Comparison of ENCODE assay signal across 6 cellular contexts in the genomic region with DNA sequence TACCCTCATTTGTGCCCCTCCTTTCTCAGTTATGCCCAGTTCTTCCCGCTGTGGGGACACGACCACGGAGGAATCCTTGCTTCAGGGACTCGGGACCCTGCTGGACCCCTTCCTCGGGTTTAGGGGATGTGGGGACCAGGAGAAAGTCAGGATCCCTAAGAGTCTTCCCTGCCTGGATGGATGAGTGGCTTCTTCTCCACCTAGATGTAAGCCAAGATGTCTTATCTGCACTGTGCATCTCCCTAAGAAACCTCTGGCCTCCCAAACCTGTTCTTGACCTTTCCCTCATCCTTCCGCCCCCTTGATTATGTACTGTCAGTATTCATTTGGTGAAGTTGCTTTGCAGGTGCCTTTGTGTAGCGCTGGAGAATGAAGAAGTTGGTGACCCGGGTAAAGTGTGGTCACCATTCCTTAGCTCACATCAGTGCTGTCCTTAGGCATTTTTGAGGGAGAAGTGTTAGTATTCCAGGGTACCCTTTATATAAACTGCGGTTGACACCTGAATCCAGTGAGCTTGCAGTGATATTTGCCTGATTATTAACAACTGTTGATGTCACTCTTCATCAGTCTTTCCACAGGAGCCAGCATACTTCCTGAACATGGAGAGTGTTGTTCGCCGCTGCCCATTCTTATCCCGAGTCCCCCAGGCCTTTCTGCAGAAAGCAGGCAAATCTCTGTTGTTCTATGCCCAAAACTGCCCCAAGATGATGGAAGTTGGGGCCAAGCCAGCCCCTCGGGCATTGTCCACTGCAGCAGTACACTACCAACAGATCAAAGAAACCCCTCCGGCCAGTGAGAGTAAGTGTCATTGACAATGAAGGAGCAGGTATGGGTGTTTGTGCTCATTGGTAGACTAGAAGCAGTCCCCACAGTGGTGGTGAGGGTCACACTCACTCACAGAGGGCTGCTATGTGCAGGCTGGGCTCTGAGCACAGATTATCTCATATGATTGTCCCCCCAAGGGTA.
A peak's percentile ranks its signal among the peaks of the same experiment; 100 is the strongest.
DNase-seq lines count a peak whose midpoint lies in the region; ATAC-seq and TF ChIP-seq lines count a peak whose summit lies in the region.

No MANE protein-coding gene starts in this region.

- H3K27me3 ChIP-seq in mucosa of rectum (ENCODE audit: control insufficient read depth in 2 of 2, insufficient read depth in 2 of 2, low read length in 2 of 2) = no peaks in the 10 kb centered on the region

- no peaks in the 10 kb centered on the region for H3K27me3 Mint-ChIP-seq in activated naive CD8-positive, alpha-beta T cell treated with anti-CD3 and anti-CD28 coated beads, Interleukin-2, amount 50 U/mL, for 24 hours

- no peaks in the 10 kb centered on the region for H3K9me3 Mint-ChIP-seq in activated naive CD8-positive, alpha-beta T cell treated with anti-CD3 and anti-CD28 coated beads, Interleukin-2, amount 50 U/mL, for 24 hours

- no peak for TF ChIP-seq CTCF in GM12864 (IDR thresholded peaks at IDR 0.05; ENCODE audit: low read depth, low read length, missing control alignments)

- peak overlapping the region; percentile 80 for H3K4me3 ChIP-seq in GM12864 (ENCODE audit: low read depth, low read length)
- peak overlapping the region; percentile 79 to 85 for H3K4me3 ChIP-seq in mucosa of rectum (ENCODE audit: low read length in 2 of 2)

- peak overlapping the region; percentile 87 to 94 for H3K9ac ChIP-seq in mucosa of rectum (ENCODE audit: low read depth in 1 of 2, low read length in 2 of 2)

- peak overlapping the region; percentile 94 for H3K4me3 Mint-ChIP-seq in activated naive CD8-positive, alpha-beta T cell treated with anti-CD3 and anti-CD28 coated beads, Interleukin-2, amount 50 U/mL, for 24 hours

- no peaks in the 10 kb centered on the region for H3K9me3 ChIP-seq in mucosa of rectum (ENCODE audit: control insufficient read depth in 2 of 2, low read length in 2 of 2)

- peak overlapping the region; percentile 82 to 93 for H3K27ac ChIP-seq in mucosa of rectum (ENCODE audit: low read depth in 2 of 2, low read length in 2 of 2)

- peaks cover 36% of the 10 kb centered on the region for H3K36me3 Mint-ChIP-seq in activated naive CD8-positive, alpha-beta T cell treated with anti-CD3 and anti-CD28 coated beads, Interleukin-2, amount 50 U/mL, for 24 hours (ENCODE audit: low read depth)

- H3K27ac Mint-ChIP-seq in activated naive CD8-positive, alpha-beta T cell treated with anti-CD3 and anti-CD28 coated beads, Interleukin-2, amount 50 U/mL, for 24 hours = peak overlapping the region; percentile 89

- peaks cover 32 to 48% of the 10 kb centered on the region in 2 donors for H3K4me1 ChIP-seq in mucosa of rectum (ENCODE audit: control insufficient read depth in 2 of 2, insufficient read depth in 2 of 2, low read length in 2 of 2)

- peaks cover 62% of the 10 kb centered on the region for H3K4me1 Mint-ChIP-seq in activated naive CD8-positive, alpha-beta T cell treated with anti-CD3 and anti-CD28 coated beads, Interleukin-2, amount 50 U/mL, for 24 hours

- ATAC-seq in activated naive CD8-positive, alpha-beta T cell treated with anti-CD3 and anti-CD28 coated beads, Interleukin-2, amount 50 U/mL, for 24 hours = no peak
- no peak for ATAC-seq in HG03342 (IDR thresholded peaks at IDR 0.05; ENCODE audit: unreplicated experiment)

- DNase-seq in GM12864 (ENCODE audit: low read depth) = no peak
- DNase-seq in activated naive CD8-positive, alpha-beta T cell treated with anti-CD3 and anti-CD28 coated beads, Interleukin-2, amount 50 U/mL, for 24 hours = no peak
- DNase-seq in NCI-H146 treated with DMSO at 0.1 percent for 48 hours (lab: John Stamatoyannopoulos, UW; ENCODE audit: unreplicated experiment) = no peak
- no peak for DNase-seq in NCI-H128 (lab: John Stamatoyannopoulos, UW; ENCODE audit: unreplicated experiment)

- peaks cover 20 to 22% of the 10 kb centered on the region in 2 donors for H3K36me3 ChIP-seq in mucosa of rectum (ENCODE audit: control insufficient read depth in 2 of 2, insufficient read depth in 2 of 2, low read length in 2 of 2)
